In genomic region chr11:2413735-2414579, GRCh38 we compare ENCODE assay signal across 27 cellular contexts. TPM values are rescaled to one million over a fixed set of nuclear protein-coding genes. Genes with fewer than 3 reads are reported as not detected.
DNase-seq lines count a peak whose midpoint lies in the region; ATAC-seq, FAIRE-seq and TF ChIP-seq lines count a peak whose summit lies in the region.
"Had no signal": no experiment of that assay in that cellular context is flagged by ENCODE, and none has a peak within 500 bp of the region (broad histone marks: within the 10 kb centered on the region; RNA-seq: fewer than 3 reads in every experiment).

No MANE protein-coding gene starts in this region.

- CTCF ChIA-PET in K562 (lab: Yijun Ruan, JAX; ENCODE audit: low intra/inter-chr PET ratio): no interaction called here
- CTCF ChIA-PET in activated CD8-positive, alpha-beta memory T cell treated with anti-CD3 and anti-CD28 coated beads, Interleukin-2, amount 10 ng/mL, durations not matched to agents 7 days and 5 days (lab: Charles Lee): interaction anchor here (0.9 to 12.4 kb wide), 4 partner anchors 13 to 118 kb away, joined by 3 to 432 read pairs (median 8); partner anchors contain the start of genes C11orf21, TSPAN32 and TSSC4

- H3K4me3 Mint-ChIP-seq in GM23338: no peak overlapping the region
- no peak overlapping the region for H3K4me3 Mint-ChIP-seq in activated CD8-positive, alpha-beta memory T cell treated with anti-CD3 and anti-CD28 coated beads, Interleukin-2, amount 10 ng/mL, durations not matched to agents 7 days and 5 days
- H3K4me3 Mint-ChIP-seq: CD4-positive, alpha-beta memory T cell; T-helper 17 cell had no signal

- no peak overlapping the region for H3K27ac ChIP-seq in GM23338 (ENCODE audit: low read depth)
- no peak overlapping the region for H3K27ac ChIP-seq in K562 (ENCODE audit: extremely low read depth, low read depth, low read length)
- no peak overlapping the region for H3K27ac ChIP-seq in ascending aorta
- H3K27ac ChIP-seq: SJCRH30 had no signal

- H3K4me2 ChIP-seq in GM23338 (no peak overlapping the region), K562 (ENCODE audit: insufficient read depth, low read length) (no peak overlapping the region)

- no peaks in the 10 kb centered on the region for H3K4me1 ChIP-seq in GM23338 (ENCODE audit: insufficient read depth)
- peaks cover 0 to 79% of the 10 kb centered on the region in 2 experiments; a peak in 3 of 5 replicates for H3K4me1 ChIP-seq in K562 (replicated peaks in 1 of 2; ENCODE audit: control insufficient read depth in 2 of 2, insufficient read depth in 2 of 2, low read length in 2 of 2)
- no peaks in the 10 kb centered on the region for H3K4me1 ChIP-seq in ascending aorta
- H3K4me1 ChIP-seq: Caco-2, SJCRH30 had no signal

- no peak for FAIRE-seq in K562 (lab: Jason Lieb, UNC)
- FAIRE-seq: GM12878, H54, RCC 7860 had no signal

- no peaks in the 10 kb centered on the region for H3K27me3 ChIP-seq in GM23338 (ENCODE audit: insufficient read depth)
- peaks cover 20 to 86% of the 10 kb centered on the region in 2 experiments; a peak in 4 of 5 replicates for H3K27me3 ChIP-seq in K562 (ENCODE audit: control insufficient read depth in 2 of 2, insufficient read depth in 2 of 2, low read length in 2 of 2)
- H3K27me3 ChIP-seq in ascending aorta: no peaks in the 10 kb centered on the region

- H3K79me2 ChIP-seq in GM23338 (replicated peaks; ENCODE audit: insufficient read depth) (no peaks in the 10 kb centered on the region), K562 (ENCODE audit: control insufficient read depth, insufficient read depth, low read length) (no peaks in the 10 kb centered on the region)

- intact Hi-C loops in K562 (cut with micrococcal nuclease): no loop called here
- intact Hi-C loops in ascending aorta (cut with DNase I): no loop called here

- in situ Hi-C loops in K562 (cut with MboI): no loop called here

- TF ChIP-seq EP300 in K562 (IDR thresholded peaks at IDR 0.05; ENCODE audit: low read length): no peak

- H3K4me1 Mint-ChIP-seq in GM23338: no peaks in the 10 kb centered on the region
- H3K4me1 Mint-ChIP-seq in activated CD8-positive, alpha-beta memory T cell treated with anti-CD3 and anti-CD28 coated beads, Interleukin-2, amount 10 ng/mL, durations not matched to agents 7 days and 5 days: no peaks in the 10 kb centered on the region
- H3K4me1 Mint-ChIP-seq: IgD-negative memory B cell, T-helper 17 cell had no signal

- H3K36me3 Mint-ChIP-seq in GM23338 (ENCODE audit: low read depth): no peaks in the 10 kb centered on the region
- no peaks in the 10 kb centered on the region for H3K36me3 Mint-ChIP-seq in activated CD8-positive, alpha-beta memory T cell treated with anti-CD3 and anti-CD28 coated beads, Interleukin-2, amount 10 ng/mL, durations not matched to agents 7 days and 5 days
- H3K36me3 Mint-ChIP-seq: CD4-positive, alpha-beta memory T cell; IgD-negative memory B cell had no signal

- H4K20me1 ChIP-seq in GM23338 (replicated peaks; ENCODE audit: insufficient read depth) (no peaks in the 10 kb centered on the region), K562 (replicated peaks; ENCODE audit: control insufficient read depth, insufficient read depth, low read length) (peaks cover 11% of the 10 kb centered on the region; the same call in 1 of the 2 replicates)

- POLR2A ChIA-PET in K562 (lab: Yijun Ruan, JAX): interaction anchor here (0.5 to 1.1 kb wide), 4 partner anchors 13 to 109 kb away, joined by 3 to 4 read pairs (median 4); partner anchors contain the start of gene TSSC4

- TF ChIP-seq RAD21 in K562 (CRISPR knock-in tag; conservative IDR thresholded peaks at IDR 0.05 in 1 of 2, IDR thresholded peaks at IDR 0.05 in 1 of 2): no peak

- H3K9me2 ChIP-seq in GM23338 (ENCODE audit: insufficient read depth): no peaks in the 10 kb centered on the region

- BruUV-seq in K562 (replicated peaks; lab: Mats Ljungman, UMichigan): no TSS peak

- no peaks in the 10 kb centered on the region for H3F3A ChIP-seq in GM23338 (replicated peaks; ENCODE audit: low read depth)

- ATAC-seq in GM23338: peak; percentile 37
- ATAC-seq in K562: no peak
- ATAC-seq in activated CD8-positive, alpha-beta memory T cell treated with anti-CD3 and anti-CD28 coated beads, Interleukin-2, amount 10 ng/mL, durations not matched to agents 7 days and 5 days: no peak
- no peak for ATAC-seq in GM21515 (IDR thresholded peaks at IDR 0.05; ENCODE audit: unreplicated experiment)
- ATAC-seq: GM12878, SK-N-SH treated with all-trans-retinoic acid at 6 μM for 48 hours, T-helper 17 cell had no signal

- peaks cover 6% of the 10 kb centered on the region for H3K27me3 Mint-ChIP-seq in GM23338 (ENCODE audit: insufficient read depth, low read depth, poor library complexity)
- peaks cover 2% of the 10 kb centered on the region for H3K27me3 Mint-ChIP-seq in activated CD8-positive, alpha-beta memory T cell treated with anti-CD3 and anti-CD28 coated beads, Interleukin-2, amount 10 ng/mL, durations not matched to agents 7 days and 5 days
- H3K27me3 Mint-ChIP-seq: CD4-positive, alpha-beta memory T cell; IgD-negative memory B cell; T-helper 17 cell had no signal

- H3K9ac ChIP-seq in K562 (ENCODE audit: insufficient read depth in 1 of 2, low read depth in 2 of 2, low read length in 2 of 2): no peak overlapping the region

- H3K36me3 ChIP-seq in GM23338 (ENCODE audit: insufficient read depth): no peaks in the 10 kb centered on the region
- H3K36me3 ChIP-seq in K562 (ENCODE audit: control insufficient read depth, insufficient read depth, low read length): no peaks in the 10 kb centered on the region
- H3K36me3 ChIP-seq in ascending aorta: no peaks in the 10 kb centered on the region
- H3K36me3 ChIP-seq: SJCRH30 had no signal

- H3K9me3 Mint-ChIP-seq in GM23338: no peaks in the 10 kb centered on the region
- no peaks in the 10 kb centered on the region for H3K9me3 Mint-ChIP-seq in activated CD8-positive, alpha-beta memory T cell treated with anti-CD3 and anti-CD28 coated beads, Interleukin-2, amount 10 ng/mL, durations not matched to agents 7 days and 5 days (ENCODE audit: low read depth)
- H3K9me3 Mint-ChIP-seq: CD4-positive, alpha-beta memory T cell; IgD-negative memory B cell had no signal

- no peak for TF ChIP-seq POLR2A in K562 (conservative IDR thresholded peaks at IDR 0.05)

- DNase-seq in COR-L47 (lab: John Stamatoyannopoulos, UW) (peak; percentile 60), GM23338 (ENCODE audit: low spot score) (peak; percentile 44), NCI-H69 (lab: John Stamatoyannopoulos, UW) (peak; percentile 65), K562 (ENCODE audit: extremely low read depth in 1 of 4, low spot score in 3 of 4) (no peak), ascending aorta (ENCODE audit: low spot score in 2 of 2) (no peak)
- no peak for DNase-seq in activated naive CD4-positive, alpha-beta T cell treated with anti-CD3 and anti-CD28 coated beads, Interleukin-2, amount 50 U/mL, for 16 hours
- no peak for DNase-seq in activated CD8-positive, alpha-beta memory T cell treated with anti-CD3 and anti-CD28 coated beads, Interleukin-2, amount 10 ng/mL, durations not matched to agents 7 days and 5 days
- DNase-seq: C1 segment of cervical spinal cord; Caco-2; CD4-positive, alpha-beta memory T cell; DMS79; EL; GDM1; NCI-H1092; NCI-H2029; NCI-H226; NCI-H524; OCI-M1; T-helper 17 cell had no signal

- H2AFZ ChIP-seq in GM23338: 0 out of 2 replicates have a peak overlapping the region, but pooled peaks have one; percentile 43
- H2AFZ ChIP-seq in K562 (ENCODE audit: low read depth, low read length): no peak overlapping the region

- 15% methylated on average over 19 of the region's 43 CpGs for WGBS in K562 (ENCODE audit: insufficient coverage, low coverage, missing lambda C conversion rate)

- H3K9me1 ChIP-seq in K562 (ENCODE audit: control insufficient read depth, insufficient read depth, low read length): no peaks in the 10 kb centered on the region

- H3K9me3 ChIP-seq in K562 (replicated peaks; ENCODE audit: control insufficient read depth, insufficient read depth, low read depth, low read length) (no peaks in the 10 kb centered on the region), ascending aorta (no peaks in the 10 kb centered on the region)
- H3K9me3 ChIP-seq: Caco-2, SJCRH30 had no signal

- no peak overlapping the region for H3K4me3 ChIP-seq in GM23338
- H3K4me3 ChIP-seq in K562: no peak overlapping the region
- no peak overlapping the region for H3K4me3 ChIP-seq in ascending aorta
- H3K4me3 ChIP-seq: GM12878, SJCRH30 had no signal

- no peak for TF ChIP-seq CTCF in GM23338 (conservative IDR thresholded peaks at IDR 0.05; ENCODE audit: low read depth in 2 of 2)
- no peak for TF ChIP-seq CTCF in K562 (IDR thresholded peaks at IDR 0.05 in 2 of 3, conservative IDR thresholded peaks at IDR 0.05 in 1 of 3; ENCODE audit: insufficient read depth in 2 of 3, low read depth in 1 of 3, low read length in 3 of 3)
- no peak for TF ChIP-seq CTCF in ascending aorta (IDR thresholded peaks at IDR 0.05)

- no peak overlapping the region for H3K27ac Mint-ChIP-seq in GM23338
- H3K27ac Mint-ChIP-seq in activated CD8-positive, alpha-beta memory T cell treated with anti-CD3 and anti-CD28 coated beads, Interleukin-2, amount 10 ng/mL, durations not matched to agents 7 days and 5 days: no peak overlapping the region
- H3K27ac Mint-ChIP-seq: CD4-positive, alpha-beta memory T cell; IgD-negative memory B cell; T-helper 17 cell had no signal

RNA-seq across cellular contexts. Expression of gene TSSC4, which starts 13.4 kb away (rescaled TPM):
- 27.7 and 44.3 TPM in 2 replicates for total RNA-seq in GM23338 (2014; rRNA removed; shearing (Covaris generic))
- polyA plus RNA-seq in GM23338 (2016; fragmentation: Nextera tagmentation; extraction: Ambion mirVana) (27.5 and 31.3 TPM in 2 replicates), K562 (2011; rRNA removed) (11.0 and 16.2 TPM in 2 replicates), K562 (2014; fragmentation: Illumina TruSeq; extraction: Trizol) (6.2 and 22.8 TPM in 2 replicates), K562 (2014; fragmentation: Nextera tagmentation; extraction: Ambion mirVana) (1 to 10 TPM in 1 of 2 experiments, under 1 TPM in 1; 0.41 to 2.8 TPM), K562 (2014; rRNA removed) (29.1 and 32.5 TPM in 2 replicates)
- 7.2 and 32.5 TPM in 2 replicates for total RNA-seq in K562 (2011; cell fraction: chromatin; rRNA removed; ENCODE audit: low replicate concordance)
- total RNA-seq in K562 (2011; cell fraction: nucleolus; rRNA removed): 37.2 and 47.1 TPM in 2 replicates
- 21.3 and 24.4 TPM in 2 replicates for total RNA-seq in K562 (2011; cell fraction: nucleoplasm; rRNA removed)
- total RNA-seq in K562 (2014; rRNA removed) (53.4 and 63.9 TPM in 2 replicates), K562 (2014; rRNA removed; fragmentation: Illumina TruSeq; extraction: Trizol) (3.7 and 4.7 TPM in 2 replicates), K562 (2015; rRNA removed; fragmentation: Illumina TruSeq; extraction: Trizol) (35.3 and 35.5 TPM in 2 replicates), K562 (2021) (49.0 and 54.2 TPM in 2 replicates), ascending aorta (183 TPM)
- 17.0 and 45.2 TPM in 2 replicates for polyA plus RNA-seq in K562 (2011; cell fraction: cytosol; rRNA removed)
- 24.0 and 35.2 TPM in 2 replicates for polyA plus RNA-seq in K562 (2011; cell fraction: nucleus; rRNA removed)
- polyA plus RNA-seq in K562 (2012): 37.3 and 42.1 TPM in 2 replicates
- polyA minus RNA-seq in K562 (2011; rRNA and poly(A)+ RNA removed): 5.8 and 8.2 TPM in 2 replicates
- 13.1 and 16.7 TPM in 2 replicates for polyA minus RNA-seq in K562 (2011; cell fraction: cytosol; rRNA and poly(A)+ RNA removed)
- polyA minus RNA-seq in K562 (2011; cell fraction: nucleus; rRNA and poly(A)+ RNA removed): 26.9 and 33.5 TPM in 2 replicates
- 10 to 100 TPM; 48.4 to 52.1 TPM for total RNA-seq in activated CD8-positive, alpha-beta memory T cell treated with anti-CD3 and anti-CD28 coated beads, Interleukin-2, amount 10 ng/mL, durations not matched to agents 7 days and 5 days

RNA-seq across cellular contexts. Expression of gene TRPM5, which starts 30.4 kb away (rescaled TPM):
- not detected in 2 replicates for total RNA-seq in GM23338 (2014; rRNA removed; shearing (Covaris generic))
- polyA plus RNA-seq in GM23338 (2016; fragmentation: Nextera tagmentation; extraction: Ambion mirVana): not detected in 2 replicates
- total RNA-seq in K562 (2011; cell fraction: chromatin; rRNA removed; ENCODE audit: low replicate concordance): not detected in 2 replicates
- not detected in 2 replicates for total RNA-seq in K562 (2011; cell fraction: nucleolus; rRNA removed)
- not detected in 2 replicates for total RNA-seq in K562 (2011; cell fraction: nucleoplasm; rRNA removed)
- total RNA-seq in K562 (2014; rRNA removed): not detected in 2 replicates
- not detected in 2 replicates for total RNA-seq in K562 (2014; rRNA removed; fragmentation: Illumina TruSeq; extraction: Trizol)
- total RNA-seq in K562 (2015; rRNA removed; fragmentation: Illumina TruSeq; extraction: Trizol): not detected in 2 replicates
- total RNA-seq in K562 (2021): not detected in 2 replicates
- not detected in 2 replicates for polyA plus RNA-seq in K562 (2011; rRNA removed)
- not detected in 2 replicates for polyA plus RNA-seq in K562 (2011; cell fraction: cytosol; rRNA removed)
- not detected in 2 replicates for polyA plus RNA-seq in K562 (2011; cell fraction: nucleus; rRNA removed)
- polyA plus RNA-seq in K562 (2012): 0.03 TPM in 1 of 2 replicates, not detected in the other
- polyA plus RNA-seq in K562 (2014; fragmentation: Illumina TruSeq; extraction: Trizol): not detected in 2 replicates
- polyA plus RNA-seq in K562 (2014; fragmentation: Nextera tagmentation; extraction: Ambion mirVana): not detected
- polyA plus RNA-seq in K562 (2014; rRNA removed): not detected in 2 replicates
- polyA minus RNA-seq in K562 (2011; rRNA and poly(A)+ RNA removed): not detected in 2 replicates
- not detected in 2 replicates for polyA minus RNA-seq in K562 (2011; cell fraction: cytosol; rRNA and poly(A)+ RNA removed)
- not detected in 2 replicates for polyA minus RNA-seq in K562 (2011; cell fraction: nucleus; rRNA and poly(A)+ RNA removed)
- not detected for total RNA-seq in ascending aorta
- not detected for total RNA-seq in activated CD8-positive, alpha-beta memory T cell treated with anti-CD3 and anti-CD28 coated beads, Interleukin-2, amount 10 ng/mL, durations not matched to agents 7 days and 5 days
- total RNA-seq: A673, Caco-2, GM12878, SJCRH30 had no signal
- polyA plus RNA-seq: CD4-positive, alpha-beta memory T cell; GM12878; IgD-negative memory B cell had no signal

RNA-seq across cellular contexts. Expression of gene KCNQ1, which starts 30.9 kb away (rescaled TPM):
- 0.87 and 1.2 TPM in 2 replicates for total RNA-seq in GM23338 (2014; rRNA removed; shearing (Covaris generic))
- polyA plus RNA-seq in GM23338 (2016; fragmentation: Nextera tagmentation; extraction: Ambion mirVana) (0.45 and 1.1 TPM in 2 replicates), K562 (2011; rRNA removed) (not detected in 2 replicates), K562 (2014; fragmentation: Illumina TruSeq; extraction: Trizol) (not detected in 2 replicates), K562 (2014; fragmentation: Nextera tagmentation; extraction: Ambion mirVana) (not detected), K562 (2014; rRNA removed) (not detected in 2 replicates)
- total RNA-seq in K562 (2011; cell fraction: chromatin; rRNA removed; ENCODE audit: low replicate concordance): not detected in 2 replicates
- not detected in 2 replicates for total RNA-seq in K562 (2011; cell fraction: nucleolus; rRNA removed)
- not detected in 2 replicates for total RNA-seq in K562 (2011; cell fraction: nucleoplasm; rRNA removed)
- total RNA-seq in K562 (2014; rRNA removed) (not detected in 2 replicates), K562 (2014; rRNA removed; fragmentation: Illumina TruSeq; extraction: Trizol) (not detected in 2 replicates), K562 (2015; rRNA removed; fragmentation: Illumina TruSeq; extraction: Trizol) (not detected in 2 replicates), K562 (2021) (0.44 and 0.45 TPM in 2 replicates), ascending aorta (2.3 TPM)
- 0.01 and 0.06 TPM in 2 replicates for polyA plus RNA-seq in K562 (2011; cell fraction: cytosol; rRNA removed)
- not detected in 2 replicates for polyA plus RNA-seq in K562 (2011; cell fraction: nucleus; rRNA removed)
- not detected in 2 replicates for polyA plus RNA-seq in K562 (2012)
- polyA minus RNA-seq in K562 (2011; rRNA and poly(A)+ RNA removed): not detected in 2 replicates
- not detected in 2 replicates for polyA minus RNA-seq in K562 (2011; cell fraction: cytosol; rRNA and poly(A)+ RNA removed)
- polyA minus RNA-seq in K562 (2011; cell fraction: nucleus; rRNA and poly(A)+ RNA removed): 0.13 TPM in 1 of 2 replicates, not detected in the other
- 1 to 10 TPM; 4.3 to 9.2 TPM for total RNA-seq in activated CD8-positive, alpha-beta memory T cell treated with anti-CD3 and anti-CD28 coated beads, Interleukin-2, amount 10 ng/mL, durations not matched to agents 7 days and 5 days
- total RNA-seq: A673, SJCRH30 had no signal

RNA-seq across cellular contexts. Expression of gene CD81, which starts 36.8 kb away (rescaled TPM):
- total RNA-seq in GM23338 (2014; rRNA removed; shearing (Covaris generic)): 290 and 346 TPM in 2 replicates
- polyA plus RNA-seq in GM23338 (2016; fragmentation: Nextera tagmentation; extraction: Ambion mirVana) (88.6 and 95.5 TPM in 2 replicates), K562 (2011; rRNA removed) (76.9 and 103 TPM in 2 replicates), K562 (2014; fragmentation: Illumina TruSeq; extraction: Trizol) (163 and 169 TPM in 2 replicates), K562 (2014; fragmentation: Nextera tagmentation; extraction: Ambion mirVana) (1 to 10 TPM; 2.4 to 7.0 TPM), K562 (2014; rRNA removed) (105 and 114 TPM in 2 replicates)
- total RNA-seq in K562 (2011; cell fraction: chromatin; rRNA removed; ENCODE audit: low replicate concordance): 93.5 and 278 TPM in 2 replicates
- total RNA-seq in K562 (2011; cell fraction: nucleolus; rRNA removed): 344 and 368 TPM in 2 replicates
- 240 and 244 TPM in 2 replicates for total RNA-seq in K562 (2011; cell fraction: nucleoplasm; rRNA removed)
- total RNA-seq in K562 (2014; rRNA removed) (43.3 and 67.2 TPM in 2 replicates), K562 (2014; rRNA removed; fragmentation: Illumina TruSeq; extraction: Trizol) (37.4 and 60.2 TPM in 2 replicates), K562 (2015; rRNA removed; fragmentation: Illumina TruSeq; extraction: Trizol) (61.7 and 64.8 TPM in 2 replicates), K562 (2021) (181 and 189 TPM in 2 replicates), ascending aorta (801 TPM)
- 177 and 219 TPM in 2 replicates for polyA plus RNA-seq in K562 (2011; cell fraction: cytosol; rRNA removed)
- 80.1 and 118 TPM in 2 replicates for polyA plus RNA-seq in K562 (2011; cell fraction: nucleus; rRNA removed)
- 157 and 238 TPM in 2 replicates for polyA plus RNA-seq in K562 (2012)
- polyA minus RNA-seq in K562 (2011; rRNA and poly(A)+ RNA removed): 67.7 and 102 TPM in 2 replicates
- polyA minus RNA-seq in K562 (2011; cell fraction: cytosol; rRNA and poly(A)+ RNA removed): 110 and 130 TPM in 2 replicates
- 23.2 and 30.1 TPM in 2 replicates for polyA minus RNA-seq in K562 (2011; cell fraction: nucleus; rRNA and poly(A)+ RNA removed)
- 100 to 1,000 TPM; 162 to 192 TPM for total RNA-seq in activated CD8-positive, alpha-beta memory T cell treated with anti-CD3 and anti-CD28 coated beads, Interleukin-2, amount 10 ng/mL, durations not matched to agents 7 days and 5 days

Comparison
In these comparisons a context has a peak if more than half of its experiments do, and no peak if none do; other contexts are left out.
1. DNase-seq: peak in COR-L47 (single experiment), GM23338 (single experiment) and NCI-H69 (single experiment); none in K562 (0 of 4), activated naive CD4-positive, alpha-beta T cell treated with anti-CD3 and anti-CD28 coated beads, Interleukin-2, amount 50 U/mL, for 16 hours (single experiment), ascending aorta (0 of 2) and activated CD8-positive, alpha-beta memory T cell treated with anti-CD3 and anti-CD28 coated beads, Interleukin-2, amount 10 ng/mL, durations not matched to agents 7 days and 5 days (single experiment).